In the genomic region with DNA sequence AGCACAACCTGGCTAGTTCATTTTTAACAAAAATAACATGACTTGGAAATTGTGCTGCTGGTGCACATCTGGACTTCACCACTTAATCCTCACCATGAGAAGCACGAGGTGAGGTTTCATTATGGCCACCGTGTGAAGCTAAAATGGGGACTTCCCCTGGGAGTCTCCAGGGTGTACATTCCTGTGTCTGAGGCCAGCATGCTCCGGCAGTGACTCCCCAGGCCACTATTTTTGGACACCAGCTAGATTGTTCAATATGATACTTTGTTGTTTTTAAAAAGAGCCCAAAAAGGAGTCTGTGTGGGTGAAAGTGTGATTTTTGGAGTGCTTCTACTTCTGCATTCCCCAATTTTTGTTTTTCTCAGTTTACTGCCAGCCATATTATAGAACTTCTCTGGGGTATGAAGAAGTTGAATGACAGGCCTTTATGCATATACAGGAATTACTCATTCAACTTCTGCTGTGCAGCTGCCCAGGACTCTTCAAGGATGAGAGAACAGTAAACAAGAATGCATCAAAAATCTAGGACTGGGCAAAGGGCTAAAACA, we compare ENCODE assay signal across 9 cellular contexts. TPM values are rescaled to one million over a fixed set of nuclear protein-coding genes. Genes with fewer than 3 reads are reported as not detected.
DNase-seq lines count a peak whose midpoint lies in the region; ATAC-seq and TF ChIP-seq lines count a peak whose summit lies in the region.
"Had no signal": no experiment of that assay in that cellular context is flagged by ENCODE, and none has a peak within 500 bp of the region (broad histone marks: within the 10 kb centered on the region; RNA-seq: fewer than 3 reads in every experiment).

No MANE protein-coding gene starts in this region.

- peak overlapping the region; percentile 35 for H3K27ac Mint-ChIP-seq in activated naive CD8-positive, alpha-beta T cell treated with anti-CD3 and anti-CD28 coated beads for 36 hours

- TF ChIP-seq POLR2A in body of pancreas (IDR thresholded peaks at IDR 0.05), result no peak

- DNase-seq in A172 (ENCODE audit: low spot score), result peak; percentile 63
- no peak for DNase-seq in activated naive CD8-positive, alpha-beta T cell treated with anti-CD3 and anti-CD28 coated beads for 36 hours
- DNase-seq in NCI-H1105 treated with DMSO at 0.1 percent for 48 hours (lab: John Stamatoyannopoulos, UW), result no peak
- no peak for DNase-seq in body of pancreas
- no peak for DNase-seq in T-helper 1 cell
- no peak for DNase-seq in SHP77 (lab: John Stamatoyannopoulos, UW)
- DNase-seq: AML-193 had no signal

- no peaks in the 10 kb centered on the region for H3K27me3 ChIP-seq in body of pancreas

- no peaks in the 10 kb centered on the region for H3K27me3 Mint-ChIP-seq in activated naive CD8-positive, alpha-beta T cell treated with anti-CD3 and anti-CD28 coated beads for 36 hours

- ATAC-seq in GM19035 (IDR thresholded peaks at IDR 0.05; ENCODE audit: unreplicated experiment), result peak; percentile 96
- ATAC-seq in HG02943 (IDR thresholded peaks at IDR 0.05; ENCODE audit: low read depth, unreplicated experiment), result peak; percentile 93
- no peak for ATAC-seq in body of pancreas

- H3K9me3 Mint-ChIP-seq in activated naive CD8-positive, alpha-beta T cell treated with anti-CD3 and anti-CD28 coated beads for 36 hours, result no peaks in the 10 kb centered on the region

- WGBS in body of pancreas, 2 donors, result 19 to 20% methylated on average over 3 of the region's 3 CpGs

- TF ChIP-seq CTCF in body of pancreas (IDR thresholded peaks at IDR 0.05), result no peak

- H3K9me3 ChIP-seq in body of pancreas, result no peaks in the 10 kb centered on the region

- intact Hi-C loops in body of pancreas (cut with DNase I), result no loop called here

- peaks cover 6% of the 10 kb centered on the region for H3K4me1 Mint-ChIP-seq in activated naive CD8-positive, alpha-beta T cell treated with anti-CD3 and anti-CD28 coated beads for 36 hours

- H3K36me3 ChIP-seq in body of pancreas (replicated peaks in 1 of 2; ENCODE audit: insufficient read depth in 1 of 2, low read depth in 2 of 2), result no peaks in the 10 kb centered on the region

- no peaks in the 10 kb centered on the region for H3K36me3 Mint-ChIP-seq in activated naive CD8-positive, alpha-beta T cell treated with anti-CD3 and anti-CD28 coated beads for 36 hours

- no peak overlapping the region for H3K4me3 Mint-ChIP-seq in activated naive CD8-positive, alpha-beta T cell treated with anti-CD3 and anti-CD28 coated beads for 36 hours

- H3K27ac ChIP-seq in body of pancreas, result no peak overlapping the region

- H3K4me3 ChIP-seq in body of pancreas, result no peak overlapping the region

- H3K4me1 ChIP-seq in body of pancreas, result no peaks in the 10 kb centered on the region

RNA-seq across cellular contexts. Expression of a gene that starts 16.9 kb away (rescaled TPM):
- total RNA-seq in A172 (2014; rRNA removed; shearing (Covaris generic)), result not detected in 2 replicates
- not detected for total RNA-seq in activated naive CD8-positive, alpha-beta T cell treated with anti-CD3 and anti-CD28 coated beads for 36 hours
- total RNA-seq in body of pancreas, result not detected

RNA-seq across cellular contexts. Expression of a gene that starts 33.1 kb away (rescaled TPM):
- total RNA-seq in A172 (2014; rRNA removed; shearing (Covaris generic)), result 0.65 and 2.4 TPM in 2 replicates
- not detected for total RNA-seq in activated naive CD8-positive, alpha-beta T cell treated with anti-CD3 and anti-CD28 coated beads for 36 hours
- 10 to 100 TPM; 17.9 to 33.0 TPM for total RNA-seq in body of pancreas
